Comparison of ENCODE assay signal across 10 cellular contexts in the genomic region with DNA sequence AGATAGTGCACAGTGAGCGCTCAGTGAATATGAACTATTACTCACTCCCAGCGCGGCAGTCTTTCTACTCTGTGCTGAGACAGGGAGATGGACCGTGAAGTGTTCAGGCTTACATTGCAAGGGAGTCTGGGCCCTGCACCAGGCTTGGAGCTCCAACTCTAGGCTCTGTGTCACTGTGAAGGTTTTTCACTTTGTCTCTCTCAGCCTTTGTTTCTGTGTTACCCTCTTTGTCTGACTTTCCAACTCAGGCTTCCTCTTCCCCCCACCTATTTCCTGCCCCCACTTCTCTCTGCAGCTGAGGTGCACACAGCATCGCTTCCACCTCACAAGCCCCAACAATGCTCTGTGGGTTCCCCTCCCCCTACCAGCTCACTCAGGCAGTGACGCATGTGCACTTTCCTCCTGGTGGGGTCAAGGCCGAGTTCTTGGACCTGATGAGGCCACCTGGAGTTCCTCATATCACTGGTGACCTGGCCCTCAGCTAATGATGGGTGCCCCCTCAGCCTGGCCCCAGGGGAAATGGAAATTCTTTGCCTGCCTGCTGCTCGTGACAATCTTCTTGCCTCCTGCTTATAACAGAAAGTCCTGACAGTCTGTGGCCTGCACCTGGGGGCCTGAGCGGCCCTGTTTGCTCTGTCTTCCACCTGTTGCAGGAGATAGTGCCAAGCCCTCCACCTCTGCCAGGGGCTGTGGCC. TPM values are rescaled to one million over a fixed set of nuclear protein-coding genes. Genes with fewer than 3 reads are reported as not detected.
DNase-seq lines count a peak whose midpoint lies in the region; ATAC-seq, FAIRE-seq and TF ChIP-seq lines count a peak whose summit lies in the region.
"Had no signal": no experiment of that assay in that cellular context is flagged by ENCODE, and none has a peak within 500 bp of the region (broad histone marks: within the 10 kb centered on the region; RNA-seq: fewer than 3 reads in every experiment).

No MANE protein-coding gene starts in this region.

- H3K4me2 ChIP-seq in GM12878 (ENCODE audit: control insufficient read depth, insufficient read depth) (peak overlapping the region; percentile 99), PC-9 (no peak overlapping the region)

- H3K9ac ChIP-seq in GM12878 (ENCODE audit: control insufficient read depth, insufficient read depth, low read length) = peak overlapping the region; percentile 75

- peak; percentile 75 to 83; a peak in 3 of 4 replicates for TF ChIP-seq EP300 in GM12878 (IDR thresholded peaks at IDR 0.05; ENCODE audit: borderline replicate concordance in 1 of 2, control insufficient read depth in 1 of 2, low read depth in 2 of 2, low read length in 2 of 2)

- H3K36me3 Mint-ChIP-seq in T-helper 17 cell (ENCODE audit: low read depth) = peaks cover 17% of the 10 kb centered on the region
- peaks cover 12 to 32% (median 20%) of the 10 kb centered on the region in 5 donors for H3K36me3 Mint-ChIP-seq in naive thymus-derived CD4-positive, alpha-beta T cell
- H3K36me3 Mint-ChIP-seq in type B pancreatic cell = no peaks in the 10 kb centered on the region

- CTCF ChIA-PET in GM12878 (lab: Yijun Ruan, JAX) = interaction anchor here (0.5 to 9.6 kb wide), 21 partner anchors 8 to 150 kb away, joined by 3 to 123 read pairs (median 10); a partner anchor contains a TSS
- CTCF ChIA-PET in naive thymus-derived CD4-positive, alpha-beta T cell (lab: Charles Lee) = interaction anchor here (0.5 to 4.6 kb wide), 19 partner anchors 10 to 312 kb away, joined by 3 to 38 read pairs (median 3); a partner anchor contains a TSS
- CTCF ChIA-PET in PC-9 (lab: Charles Lee) = interaction anchor here (0.5 kb wide), 1 partner anchor 9 kb away, joined by 9 read pairs; no protein-coding TSS in a partner anchor

- DNase-seq in T-helper 17 cell = peak; percentile 50 to 74 (median 64)
- DNase-seq in GM12878 (ENCODE audit: low read depth, low spot score) = peak; percentile 95
- DNase-seq in naive thymus-derived CD4-positive, alpha-beta T cell = peak; percentile 54 to 94 (median 89)
- DNase-seq in type B pancreatic cell (ENCODE audit: extremely low spot score, unreplicated experiment) = no peak
- DNase-seq in PC-9 = no peak
- DNase-seq in NCI-H2107 treated with DMSO at 0.1 percent for 48 hours (lab: John Stamatoyannopoulos, UW; ENCODE audit: unreplicated experiment) = no peak

- WGBS in GM12878 (ENCODE audit: insufficient coverage, insufficient replicate concordance, low lambda C conversion rate, missing lambda C conversion rate) = under 1% methylated on average over 9 of the region's 9 CpGs

- peak overlapping the region; percentile 99 for H3K4me3 Mint-ChIP-seq in T-helper 17 cell
- H3K4me3 Mint-ChIP-seq in naive thymus-derived CD4-positive, alpha-beta T cell = peak overlapping the region; percentile 92 to 100 (median 100)
- no peak overlapping the region for H3K4me3 Mint-ChIP-seq in type B pancreatic cell

- FAIRE-seq in GM12878 (lab: Jason Lieb, UNC) = peak; percentile 92

- peak overlapping the region; percentile 63; the same call in 1 of the 2 replicates for H3K4me3 ChIP-seq in GM12878
- peak overlapping the region; percentile 69 for H3K4me3 ChIP-seq in naive thymus-derived CD4-positive, alpha-beta T cell (ENCODE audit: low read length)
- H3K4me3 ChIP-seq in PC-9 = no peak overlapping the region
- H3K4me3 ChIP-seq: tibial nerve had no signal

- no TSS peak for BruUV-seq in GM12878 (replicated peaks; lab: Mats Ljungman, UMichigan)
- no TSS peak for BruUV-seq in PC-9 (replicated peaks; lab: Mats Ljungman, UMichigan)

- H2AFZ ChIP-seq in GM12878 (ENCODE audit: control insufficient read depth, low read depth, low read length) (peak overlapping the region; percentile 41), PC-9 (no peak overlapping the region)

- no peaks in the 10 kb centered on the region for H3K9me2 ChIP-seq in PC-9 (ENCODE audit: insufficient read depth)

- H3K27me3 Mint-ChIP-seq in T-helper 17 cell (no peaks in the 10 kb centered on the region), type B pancreatic cell (peaks cover 5% of the 10 kb centered on the region)
- H3K27me3 Mint-ChIP-seq in naive thymus-derived CD4-positive, alpha-beta T cell = peaks cover 0 to 2% (median 0%) of the 10 kb centered on the region in 5 donors

- ATAC-seq in GM18868 (IDR thresholded peaks at IDR 0.05; ENCODE audit: unreplicated experiment) (peak; percentile 57), HG03045 (IDR thresholded peaks at IDR 0.05; ENCODE audit: unreplicated experiment) (peak; percentile 49), T-helper 17 cell (peak; percentile 85), GM12878 (peak; percentile 78)
- peak; percentile 91 for ATAC-seq in naive thymus-derived CD4-positive, alpha-beta T cell

- H3K4me1 Mint-ChIP-seq in T-helper 17 cell (peaks cover 50% of the 10 kb centered on the region), type B pancreatic cell (ENCODE audit: unreplicated experiment) (peaks cover 16% of the 10 kb centered on the region)
- H3K4me1 Mint-ChIP-seq in naive thymus-derived CD4-positive, alpha-beta T cell = peaks cover 32 to 66% (median 58%) of the 10 kb centered on the region in 7 donors

- H3K27me3 ChIP-seq in GM12878 (replicated peaks in 1 of 2; ENCODE audit: control insufficient read depth in 2 of 2, insufficient read depth in 2 of 2, low read length in 1 of 2) (no peaks in the 10 kb centered on the region), PC-9 (ENCODE audit: insufficient read depth, low read depth) (no peaks in the 10 kb centered on the region)
- no peaks in the 10 kb centered on the region for H3K27me3 ChIP-seq in naive thymus-derived CD4-positive, alpha-beta T cell (ENCODE audit: control insufficient read depth in 2 of 2, insufficient read depth in 2 of 2, low read length in 2 of 2)
- H3K27me3 ChIP-seq: tibial nerve had no signal

- peaks cover 66% of the 10 kb centered on the region for H3K4me1 ChIP-seq in GM12878 (ENCODE audit: control insufficient read depth, insufficient read depth, low read length)
- peaks cover 37 to 51% of the 10 kb centered on the region in 2 donors for H3K4me1 ChIP-seq in naive thymus-derived CD4-positive, alpha-beta T cell (ENCODE audit: control insufficient read depth in 2 of 2, insufficient read depth in 2 of 2, low read length in 2 of 2)
- H3K4me1 ChIP-seq in PC-9 (replicated peaks; ENCODE audit: insufficient read depth) = no peaks in the 10 kb centered on the region

- H3K27ac ChIP-seq in GM12878 (ENCODE audit: control insufficient read depth, insufficient read depth) (peak overlapping the region; percentile 89), PC-9 (no peak overlapping the region)
- H3K27ac ChIP-seq in naive thymus-derived CD4-positive, alpha-beta T cell (ENCODE audit: low read depth, low read length) = peak overlapping the region; percentile 91

- H3K9me3 ChIP-seq in T-helper 17 cell (ENCODE audit: control insufficient read depth, low read length, poor library complexity, severe bottlenecking) (no peaks in the 10 kb centered on the region), GM12878 (replicated peaks; ENCODE audit: control insufficient read depth, insufficient read depth, low read length) (no peaks in the 10 kb centered on the region), PC-9 (ENCODE audit: insufficient read depth, low read depth) (no peaks in the 10 kb centered on the region)
- H3K9me3 ChIP-seq in naive thymus-derived CD4-positive, alpha-beta T cell (ENCODE audit: control insufficient read depth in 2 of 3, low read length in 3 of 3) = no peaks in the 10 kb centered on the region
- H3K9me3 ChIP-seq: tibial nerve had no signal

- H3K36me3 ChIP-seq in GM12878 (ENCODE audit: control insufficient read depth in 2 of 2, insufficient read depth in 2 of 2, low read length in 1 of 2) (no peaks in the 10 kb centered on the region; a peak in 1 of 4 replicates), PC-9 (ENCODE audit: low read depth) (no peaks in the 10 kb centered on the region)
- peaks cover 0 to 17% (median 0%) of the 10 kb centered on the region in 3 experiments for H3K36me3 ChIP-seq in naive thymus-derived CD4-positive, alpha-beta T cell (ENCODE audit: control insufficient read depth in 2 of 3, insufficient read depth in 3 of 3, low read length in 3 of 3)
- H3K36me3 ChIP-seq: tibial nerve had no signal

- in situ Hi-C loops in GM12878 (cut with MboI) = no loop called here

- H4K20me1 ChIP-seq in GM12878 (ENCODE audit: control insufficient read depth, insufficient read depth) (no peaks in the 10 kb centered on the region), PC-9 (ENCODE audit: insufficient read depth) (no peaks in the 10 kb centered on the region)

- SMC1A ChIA-PET in GM12878 (lab: Charles Lee; ENCODE audit: uncharacterized antibody, unreplicated experiment) = interaction anchor here (0.9 to 14.4 kb wide), 13 partner anchors 9 to 145 kb away, joined by 3 to 124 read pairs (median 9); a partner anchor contains a TSS

- peaks cover 0 to 2% (median 0%) of the 10 kb centered on the region in 11 donors for H3K9me3 Mint-ChIP-seq in naive thymus-derived CD4-positive, alpha-beta T cell
- no peaks in the 10 kb centered on the region for H3K9me3 Mint-ChIP-seq in type B pancreatic cell

- H3K27ac Mint-ChIP-seq in T-helper 17 cell = peak overlapping the region; percentile 100
- H3K27ac Mint-ChIP-seq in naive thymus-derived CD4-positive, alpha-beta T cell = peak overlapping the region; percentile 92 to 99 (median 99)
- H3K27ac Mint-ChIP-seq in type B pancreatic cell = peak overlapping the region; percentile 20

- no peaks in the 10 kb centered on the region for H3F3A ChIP-seq in PC-9 (ENCODE audit: insufficient read depth, low read depth)

- intact Hi-C loops in GM12878 (cut with micrococcal nuclease; ENCODE audit: unreplicated experiment) (loop anchor here (5.0 kb wide), 1 partner anchor 67 kb away; no protein-coding TSS in a partner anchor), PC-9 (cut with micrococcal nuclease; ENCODE audit: unreplicated experiment) (no loop called here)
- intact Hi-C loops in naive thymus-derived CD4-positive, alpha-beta T cell (cut with micrococcal nuclease) = loop anchor here (1.0 to 5.0 kb wide), 11 partner anchors 17 to 401 kb away; a partner anchor contains a TSS

- TF ChIP-seq POLR2A in GM12878 (IDR thresholded peaks at IDR 0.05; ENCODE audit: low read depth, low read length) = peak; percentile 75

- POLR2A ChIA-PET in GM12878 (lab: Charles Lee) (interaction anchor here (0.6 to 3.5 kb wide), 18 partner anchors 8 to 169 kb away, joined by 3 to 21 read pairs (median 4); a partner anchor contains a TSS), PC-9 (lab: Charles Lee; ENCODE audit: unreplicated experiment) (interaction anchor here (0.5 kb wide), 1 partner anchor 512 kb away, joined by 3 read pairs; no protein-coding TSS in a partner anchor)
- POLR2A ChIA-PET in naive thymus-derived CD4-positive, alpha-beta T cell (lab: Charles Lee) = interaction anchor here (0.6 to 28.2 kb wide), 33 partner anchors 2 to 311 kb away, joined by 3 to 738 read pairs (median 6); a partner anchor contains a TSS

- TF ChIP-seq CTCF in GM12878 (IDR thresholded peaks at IDR 0.05 in 2 of 3, conservative IDR thresholded peaks at IDR 0.05 in 1 of 3; ENCODE audit: control insufficient read depth in 2 of 3, extremely low read depth in 1 of 3, insufficient read depth in 1 of 3, low read depth in 3 of 3, low read length in 3 of 3) (no peak), type B pancreatic cell (conservative IDR thresholded peaks at IDR 0.05) (no peak), PC-9 (conservative IDR thresholded peaks at IDR 0.05) (no peak)

- TF ChIP-seq RAD21 in GM12878 (IDR thresholded peaks at IDR 0.05; ENCODE audit: insufficient read depth, low read depth, low read length) = peak; percentile 33; the same call in 1 of the 2 replicates

- H3K79me2 ChIP-seq in GM12878 (ENCODE audit: control insufficient read depth, insufficient read depth, low read length) = peaks cover 43% of the 10 kb centered on the region
- no peaks in the 10 kb centered on the region for H3K79me2 ChIP-seq in PC-9 (ENCODE audit: low read depth)

- RAD21 ChIA-PET in GM12878 (lab: Charles Lee; ENCODE audit: unreplicated experiment) = interaction anchor here (0.6 to 4.7 kb wide), 17 partner anchors 9 to 745 kb away, joined by 3 to 45 read pairs (median 5); a partner anchor contains a TSS

RNA-seq across cellular contexts. Expression of a gene that starts 1.1 kb away (rescaled TPM):
- total RNA-seq in T-helper 17 cell (100 to 1,000 TPM; 267 to 268 TPM), GM12878 (2014; rRNA removed) (173 and 179 TPM in 2 replicates), GM12878 (2014; rRNA removed; fragmentation: Illumina TruSeq; extraction: Trizol) (97.7 and 109 TPM in 2 replicates), GM12878 (2021) (126 and 143 TPM in 2 replicates), type B pancreatic cell (ENCODE audit: low replicate concordance) (not detected in 2 replicates), PC-9 (2021) (2.0 and 2.6 TPM in 2 replicates)
- 18.5 and 22.2 TPM in 2 replicates for total RNA-seq in GM12878 (2013; cell fraction: nucleolus; rRNA removed)
- polyA plus RNA-seq in GM12878 (2011; ENCODE audit: low read depth) = 43.6 TPM
- polyA plus RNA-seq in GM12878 (2011; rRNA removed) (27.3 and 49.7 TPM in 2 replicates), GM12878 (2014; fragmentation: Illumina TruSeq; extraction: Trizol) (60.5 and 107 TPM in 2 replicates), GM12878 (2014; fragmentation: Nextera tagmentation; extraction: Ambion mirVana) (10 to 100 TPM; 31.5 to 46.0 TPM), GM12878 (2014; rRNA removed) (130 and 141 TPM in 2 replicates), GM12878 (2016; fragmentation: Nextera tagmentation; extraction: Ambion mirVana) (100 to 1,000 TPM; 148 to 162 TPM)
- polyA plus RNA-seq in GM12878 (2011; cell fraction: cytosol; rRNA removed) = 65.6 and 72.1 TPM in 2 replicates
- polyA plus RNA-seq in GM12878 (2011; cell fraction: nucleus; rRNA removed) = 103 and 120 TPM in 2 replicates
- 75.9 and 88.9 TPM in 2 replicates for polyA plus RNA-seq in GM12878 (2012)
- polyA minus RNA-seq in GM12878 (2011; rRNA and poly(A)+ RNA removed) = 44.6 and 73.7 TPM in 2 replicates
- polyA minus RNA-seq in GM12878 (2011; cell fraction: cytosol; rRNA and poly(A)+ RNA removed) = 18.1 and 22.3 TPM in 2 replicates
- 19.1 and 27.7 TPM in 2 replicates for polyA minus RNA-seq in GM12878 (2011; cell fraction: nucleus; rRNA and poly(A)+ RNA removed)
- 100 to 1,000 TPM; 245 to 509 (median 469) TPM for total RNA-seq in naive thymus-derived CD4-positive, alpha-beta T cell
- polyA plus RNA-seq in naive thymus-derived CD4-positive, alpha-beta T cell = 1,000 to 10,000 TPM in 1 of 2 donors, 100 to 1,000 TPM in 1; 897 to 1,109 TPM
- total RNA-seq: SK-MEL-5 had no signal

RNA-seq across cellular contexts. Expression of a gene that starts 3.0 kb away (rescaled TPM):
- under 1 TPM; 0.60 to 0.72 TPM for total RNA-seq in T-helper 17 cell
- total RNA-seq in GM12878 (2013; cell fraction: nucleolus; rRNA removed) = 0.48 and 0.81 TPM in 2 replicates
- 0.38 and 0.45 TPM in 2 replicates for total RNA-seq in GM12878 (2014; rRNA removed)
- 0.27 and 0.37 TPM in 2 replicates for total RNA-seq in GM12878 (2014; rRNA removed; fragmentation: Illumina TruSeq; extraction: Trizol)
- 0.62 and 0.88 TPM in 2 replicates for total RNA-seq in GM12878 (2021)
- polyA plus RNA-seq in GM12878 (2011; ENCODE audit: low read depth) = not detected
- polyA plus RNA-seq in GM12878 (2011; rRNA removed) = 0.19 TPM in 1 of 2 replicates, not detected in the other
- polyA plus RNA-seq in GM12878 (2011; cell fraction: cytosol; rRNA removed) = 0.12 and 0.23 TPM in 2 replicates
- polyA plus RNA-seq in GM12878 (2011; cell fraction: nucleus; rRNA removed) = 0.21 and 0.45 TPM in 2 replicates
- 0.29 and 0.58 TPM in 2 replicates for polyA plus RNA-seq in GM12878 (2012)
- polyA plus RNA-seq in GM12878 (2014; fragmentation: Illumina TruSeq; extraction: Trizol) = 0.07 and 0.52 TPM in 2 replicates
- polyA plus RNA-seq in GM12878 (2014; fragmentation: Nextera tagmentation; extraction: Ambion mirVana) = under 1 TPM in 1 of 2 experiments, not detected in 1; 0.07 TPM
- 0.69 and 1.2 TPM in 2 replicates for polyA plus RNA-seq in GM12878 (2014; rRNA removed)
- polyA plus RNA-seq in GM12878 (2016; fragmentation: Nextera tagmentation; extraction: Ambion mirVana) = under 1 TPM; 0.26 to 0.47 TPM
- polyA minus RNA-seq in GM12878 (2011; rRNA and poly(A)+ RNA removed) = 0.36 TPM in 1 of 2 replicates, not detected in the other
- not detected in 2 replicates for polyA minus RNA-seq in GM12878 (2011; cell fraction: cytosol; rRNA and poly(A)+ RNA removed)
- polyA minus RNA-seq in GM12878 (2011; cell fraction: nucleus; rRNA and poly(A)+ RNA removed) = not detected in 2 replicates
- total RNA-seq in naive thymus-derived CD4-positive, alpha-beta T cell = 1 to 10 TPM in 3 of 5 experiments, under 1 TPM in 2; 0.48 to 2.0 (median 1.4) TPM
- not detected for polyA plus RNA-seq in naive thymus-derived CD4-positive, alpha-beta T cell
- 1.4 and 2.1 TPM in 2 replicates for total RNA-seq in type B pancreatic cell (ENCODE audit: low replicate concordance)
- total RNA-seq in PC-9 (2021) = 1.6 and 2.2 TPM in 2 replicates

RNA-seq across cellular contexts. Expression of a gene that starts 27.8 kb away (rescaled TPM):
- total RNA-seq in T-helper 17 cell (100 to 1,000 TPM; 116 to 132 TPM), GM12878 (2014; rRNA removed) (293 and 313 TPM in 2 replicates), GM12878 (2014; rRNA removed; fragmentation: Illumina TruSeq; extraction: Trizol) (302 and 305 TPM in 2 replicates), GM12878 (2021) (208 and 211 TPM in 2 replicates), type B pancreatic cell (ENCODE audit: low replicate concordance) (162 and 179 TPM in 2 replicates), PC-9 (2021) (199 and 229 TPM in 2 replicates)
- total RNA-seq in GM12878 (2013; cell fraction: nucleolus; rRNA removed) = 24.1 and 25.0 TPM in 2 replicates
- polyA plus RNA-seq in GM12878 (2011; ENCODE audit: low read depth) = 407 TPM
- polyA plus RNA-seq in GM12878 (2011; rRNA removed) (235 and 374 TPM in 2 replicates), GM12878 (2014; fragmentation: Illumina TruSeq; extraction: Trizol) (457 and 499 TPM in 2 replicates), GM12878 (2014; fragmentation: Nextera tagmentation; extraction: Ambion mirVana) (100 to 1,000 TPM; 572 to 606 TPM), GM12878 (2014; rRNA removed) (293 and 306 TPM in 2 replicates), GM12878 (2016; fragmentation: Nextera tagmentation; extraction: Ambion mirVana) (100 to 1,000 TPM; 342 to 362 TPM)
- polyA plus RNA-seq in GM12878 (2011; cell fraction: cytosol; rRNA removed) = 589 and 658 TPM in 2 replicates
- polyA plus RNA-seq in GM12878 (2011; cell fraction: nucleus; rRNA removed) = 65.9 and 123 TPM in 2 replicates
- 194 and 212 TPM in 2 replicates for polyA plus RNA-seq in GM12878 (2012)
- polyA minus RNA-seq in GM12878 (2011; rRNA and poly(A)+ RNA removed) = 425 and 517 TPM in 2 replicates
- 107 and 134 TPM in 2 replicates for polyA minus RNA-seq in GM12878 (2011; cell fraction: cytosol; rRNA and poly(A)+ RNA removed)
- polyA minus RNA-seq in GM12878 (2011; cell fraction: nucleus; rRNA and poly(A)+ RNA removed) = 30.1 and 58.2 TPM in 2 replicates
- 100 to 1,000 TPM in 3 of 5 experiments, 10 to 100 TPM in 2; 82.6 to 182 (median 104) TPM for total RNA-seq in naive thymus-derived CD4-positive, alpha-beta T cell
- 100 to 1,000 TPM; 185 to 189 TPM for polyA plus RNA-seq in naive thymus-derived CD4-positive, alpha-beta T cell

RNA-seq across cellular contexts. Expression of a gene that starts 27.8 kb away (rescaled TPM):
- total RNA-seq in T-helper 17 cell = 10 to 100 TPM; 13.1 to 18.8 TPM
- total RNA-seq in GM12878 (2013; cell fraction: nucleolus; rRNA removed) = 45.3 and 48.5 TPM in 2 replicates
- 8.1 and 8.8 TPM in 2 replicates for total RNA-seq in GM12878 (2014; rRNA removed)
- 4.8 and 5.2 TPM in 2 replicates for total RNA-seq in GM12878 (2014; rRNA removed; fragmentation: Illumina TruSeq; extraction: Trizol)
- 6.2 and 10.9 TPM in 2 replicates for total RNA-seq in GM12878 (2021)
- polyA plus RNA-seq in GM12878 (2011; ENCODE audit: low read depth) = 6.0 TPM
- polyA plus RNA-seq in GM12878 (2011; rRNA removed) = 3.8 and 5.1 TPM in 2 replicates
- polyA plus RNA-seq in GM12878 (2011; cell fraction: cytosol; rRNA removed) = 5.5 and 6.8 TPM in 2 replicates
- 41.0 and 47.4 TPM in 2 replicates for polyA plus RNA-seq in GM12878 (2011; cell fraction: nucleus; rRNA removed)
- 9.3 and 10.1 TPM in 2 replicates for polyA plus RNA-seq in GM12878 (2012)
- 4.5 and 6.0 TPM in 2 replicates for polyA plus RNA-seq in GM12878 (2014; fragmentation: Illumina TruSeq; extraction: Trizol)
- polyA plus RNA-seq in GM12878 (2014; fragmentation: Nextera tagmentation; extraction: Ambion mirVana) = 1 to 10 TPM; 2.9 to 4.5 TPM
- polyA plus RNA-seq in GM12878 (2014; rRNA removed) = 6.8 and 10.7 TPM in 2 replicates
- 1 to 10 TPM; 8.6 TPM for polyA plus RNA-seq in GM12878 (2016; fragmentation: Nextera tagmentation; extraction: Ambion mirVana)
- 12.0 and 17.4 TPM in 2 replicates for polyA minus RNA-seq in GM12878 (2011; rRNA and poly(A)+ RNA removed)
- polyA minus RNA-seq in GM12878 (2011; cell fraction: cytosol; rRNA and poly(A)+ RNA removed) = 3.2 and 5.1 TPM in 2 replicates
- 14.7 and 19.6 TPM in 2 replicates for polyA minus RNA-seq in GM12878 (2011; cell fraction: nucleus; rRNA and poly(A)+ RNA removed)
- 10 to 100 TPM; 15.9 to 29.6 (median 21.4) TPM for total RNA-seq in naive thymus-derived CD4-positive, alpha-beta T cell
- polyA plus RNA-seq in naive thymus-derived CD4-positive, alpha-beta T cell = 1 to 10 TPM; 5.9 to 6.1 TPM
- 33.9 and 35.4 TPM in 2 replicates for total RNA-seq in type B pancreatic cell (ENCODE audit: low replicate concordance)
- total RNA-seq in PC-9 (2021) = 14.1 and 18.1 TPM in 2 replicates

RNA-seq across cellular contexts. Expression of a gene that starts 41.1 kb away (rescaled TPM):
- total RNA-seq in T-helper 17 cell (not detected), GM12878 (2014; rRNA removed) (not detected in 2 replicates), GM12878 (2014; rRNA removed; fragmentation: Illumina TruSeq; extraction: Trizol) (not detected in 2 replicates), GM12878 (2021) (0.13 and 0.15 TPM in 2 replicates), type B pancreatic cell (ENCODE audit: low replicate concordance) (not detected in 2 replicates), PC-9 (2021) (not detected in 2 replicates)
- not detected in 2 replicates for total RNA-seq in GM12878 (2013; cell fraction: nucleolus; rRNA removed)
- not detected for polyA plus RNA-seq in GM12878 (2011; ENCODE audit: low read depth)
- polyA plus RNA-seq in GM12878 (2011; rRNA removed) (not detected in 2 replicates), GM12878 (2014; fragmentation: Illumina TruSeq; extraction: Trizol) (not detected in 2 replicates), GM12878 (2014; fragmentation: Nextera tagmentation; extraction: Ambion mirVana) (not detected), GM12878 (2014; rRNA removed) (not detected in 2 replicates), GM12878 (2016; fragmentation: Nextera tagmentation; extraction: Ambion mirVana) (under 1 TPM; 0.12 to 0.21 TPM)
- not detected in 2 replicates for polyA plus RNA-seq in GM12878 (2011; cell fraction: cytosol; rRNA removed)
- polyA plus RNA-seq in GM12878 (2011; cell fraction: nucleus; rRNA removed) = 0.18 and 0.25 TPM in 2 replicates
- 0.14 and 0.17 TPM in 2 replicates for polyA plus RNA-seq in GM12878 (2012)
- polyA minus RNA-seq in GM12878 (2011; rRNA and poly(A)+ RNA removed) = not detected in 2 replicates
- not detected in 2 replicates for polyA minus RNA-seq in GM12878 (2011; cell fraction: cytosol; rRNA and poly(A)+ RNA removed)
- 0.19 TPM in 1 of 2 replicates, not detected in the other for polyA minus RNA-seq in GM12878 (2011; cell fraction: nucleus; rRNA and poly(A)+ RNA removed)
- not detected for total RNA-seq in naive thymus-derived CD4-positive, alpha-beta T cell
- polyA plus RNA-seq in naive thymus-derived CD4-positive, alpha-beta T cell = under 1 TPM in 1 of 2 donors, not detected in 1; 0.25 TPM
- total RNA-seq: SK-MEL-5, tibial nerve had no signal

Comparison
In these comparisons a context has a peak if more than half of its experiments do, and no peak if none do; other contexts are left out.
1. DNase-seq: peak in T-helper 17 cell (3 of 3), GM12878 (single experiment) and naive thymus-derived CD4-positive, alpha-beta T cell (9 of 9); none in type B pancreatic cell (single experiment), PC-9 (0 of 2) and NCI-H2107 treated with DMSO at 0.1 percent for 48 hours (single experiment).
2. H3K27ac Mint-ChIP-seq: peak in every context shown above with its lines; median percentile 100 in T-helper 17 cell; 99 in naive thymus-derived CD4-positive, alpha-beta T cell; 20 in type B pancreatic cell.
3. Peak in every context shown above with its lines, with median percentiles within 50 percentile points of each other: ATAC-seq.